In the genomic region with DNA sequence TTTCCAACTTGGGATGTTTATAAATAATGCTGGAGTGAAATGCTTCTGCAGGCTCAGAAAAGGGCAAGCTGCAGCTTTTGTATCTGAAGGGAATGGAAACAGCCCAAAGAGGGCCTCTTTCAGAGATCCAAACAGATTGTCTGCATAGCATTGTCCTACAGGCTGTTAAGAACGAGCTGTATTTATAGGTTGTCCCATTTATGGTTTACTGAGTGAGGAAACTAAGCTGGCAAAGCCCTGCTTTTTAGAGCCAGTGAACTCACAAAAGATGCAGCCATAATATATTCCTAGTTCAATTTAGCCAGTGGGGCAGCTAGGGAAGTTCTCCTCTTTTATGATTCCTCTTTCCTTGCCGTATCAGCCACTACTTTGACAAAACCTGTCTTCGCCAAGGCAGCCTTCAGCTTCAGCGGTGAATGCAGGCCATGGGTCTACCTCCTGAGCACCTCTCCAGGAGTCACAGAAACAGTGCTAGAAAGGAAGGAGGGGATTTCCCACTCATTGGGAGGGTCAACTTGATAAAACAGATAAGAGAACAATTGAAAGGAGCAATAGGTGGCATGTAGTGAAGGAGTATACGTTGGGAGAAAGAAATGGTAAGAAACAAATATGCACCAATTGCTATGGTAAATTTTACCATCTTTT, we compare ENCODE assay signal across 1 cellular context.
TF ChIP-seq lines count a peak whose summit lies in the region.

No MANE protein-coding gene starts in this region.

TF ChIP-seq in H1, 55 proteins besides CTCF, POLR2A, EP300 and RAD21:
- TF ChIP-seq PHF8 (conservative IDR thresholded peaks at IDR 0.05; ENCODE audit: low read depth, low read length) (no peak), FOSL1 (IDR thresholded peaks at IDR 0.05; ENCODE audit: insufficient read depth, low read depth, low read length) (no peak), JUND (IDR thresholded peaks at IDR 0.05; ENCODE audit: low read length) (no peak), SP1 (IDR thresholded peaks at IDR 0.05; ENCODE audit: low read depth, low read length) (no peak), RNF2 (IDR thresholded peaks at IDR 0.05; ENCODE audit: borderline replicate concordance, low read depth, low read length, missing control alignments, poor library complexity, severe bottlenecking) (no peak), SRF (IDR thresholded peaks at IDR 0.05; ENCODE audit: low read depth, low read length) (no peak), TAF7 (optimal IDR thresholded peaks at IDR 0.05; ENCODE audit: borderline replicate concordance, low read depth, low read length) (no peak)
- TF ChIP-seq, protein P1, sequence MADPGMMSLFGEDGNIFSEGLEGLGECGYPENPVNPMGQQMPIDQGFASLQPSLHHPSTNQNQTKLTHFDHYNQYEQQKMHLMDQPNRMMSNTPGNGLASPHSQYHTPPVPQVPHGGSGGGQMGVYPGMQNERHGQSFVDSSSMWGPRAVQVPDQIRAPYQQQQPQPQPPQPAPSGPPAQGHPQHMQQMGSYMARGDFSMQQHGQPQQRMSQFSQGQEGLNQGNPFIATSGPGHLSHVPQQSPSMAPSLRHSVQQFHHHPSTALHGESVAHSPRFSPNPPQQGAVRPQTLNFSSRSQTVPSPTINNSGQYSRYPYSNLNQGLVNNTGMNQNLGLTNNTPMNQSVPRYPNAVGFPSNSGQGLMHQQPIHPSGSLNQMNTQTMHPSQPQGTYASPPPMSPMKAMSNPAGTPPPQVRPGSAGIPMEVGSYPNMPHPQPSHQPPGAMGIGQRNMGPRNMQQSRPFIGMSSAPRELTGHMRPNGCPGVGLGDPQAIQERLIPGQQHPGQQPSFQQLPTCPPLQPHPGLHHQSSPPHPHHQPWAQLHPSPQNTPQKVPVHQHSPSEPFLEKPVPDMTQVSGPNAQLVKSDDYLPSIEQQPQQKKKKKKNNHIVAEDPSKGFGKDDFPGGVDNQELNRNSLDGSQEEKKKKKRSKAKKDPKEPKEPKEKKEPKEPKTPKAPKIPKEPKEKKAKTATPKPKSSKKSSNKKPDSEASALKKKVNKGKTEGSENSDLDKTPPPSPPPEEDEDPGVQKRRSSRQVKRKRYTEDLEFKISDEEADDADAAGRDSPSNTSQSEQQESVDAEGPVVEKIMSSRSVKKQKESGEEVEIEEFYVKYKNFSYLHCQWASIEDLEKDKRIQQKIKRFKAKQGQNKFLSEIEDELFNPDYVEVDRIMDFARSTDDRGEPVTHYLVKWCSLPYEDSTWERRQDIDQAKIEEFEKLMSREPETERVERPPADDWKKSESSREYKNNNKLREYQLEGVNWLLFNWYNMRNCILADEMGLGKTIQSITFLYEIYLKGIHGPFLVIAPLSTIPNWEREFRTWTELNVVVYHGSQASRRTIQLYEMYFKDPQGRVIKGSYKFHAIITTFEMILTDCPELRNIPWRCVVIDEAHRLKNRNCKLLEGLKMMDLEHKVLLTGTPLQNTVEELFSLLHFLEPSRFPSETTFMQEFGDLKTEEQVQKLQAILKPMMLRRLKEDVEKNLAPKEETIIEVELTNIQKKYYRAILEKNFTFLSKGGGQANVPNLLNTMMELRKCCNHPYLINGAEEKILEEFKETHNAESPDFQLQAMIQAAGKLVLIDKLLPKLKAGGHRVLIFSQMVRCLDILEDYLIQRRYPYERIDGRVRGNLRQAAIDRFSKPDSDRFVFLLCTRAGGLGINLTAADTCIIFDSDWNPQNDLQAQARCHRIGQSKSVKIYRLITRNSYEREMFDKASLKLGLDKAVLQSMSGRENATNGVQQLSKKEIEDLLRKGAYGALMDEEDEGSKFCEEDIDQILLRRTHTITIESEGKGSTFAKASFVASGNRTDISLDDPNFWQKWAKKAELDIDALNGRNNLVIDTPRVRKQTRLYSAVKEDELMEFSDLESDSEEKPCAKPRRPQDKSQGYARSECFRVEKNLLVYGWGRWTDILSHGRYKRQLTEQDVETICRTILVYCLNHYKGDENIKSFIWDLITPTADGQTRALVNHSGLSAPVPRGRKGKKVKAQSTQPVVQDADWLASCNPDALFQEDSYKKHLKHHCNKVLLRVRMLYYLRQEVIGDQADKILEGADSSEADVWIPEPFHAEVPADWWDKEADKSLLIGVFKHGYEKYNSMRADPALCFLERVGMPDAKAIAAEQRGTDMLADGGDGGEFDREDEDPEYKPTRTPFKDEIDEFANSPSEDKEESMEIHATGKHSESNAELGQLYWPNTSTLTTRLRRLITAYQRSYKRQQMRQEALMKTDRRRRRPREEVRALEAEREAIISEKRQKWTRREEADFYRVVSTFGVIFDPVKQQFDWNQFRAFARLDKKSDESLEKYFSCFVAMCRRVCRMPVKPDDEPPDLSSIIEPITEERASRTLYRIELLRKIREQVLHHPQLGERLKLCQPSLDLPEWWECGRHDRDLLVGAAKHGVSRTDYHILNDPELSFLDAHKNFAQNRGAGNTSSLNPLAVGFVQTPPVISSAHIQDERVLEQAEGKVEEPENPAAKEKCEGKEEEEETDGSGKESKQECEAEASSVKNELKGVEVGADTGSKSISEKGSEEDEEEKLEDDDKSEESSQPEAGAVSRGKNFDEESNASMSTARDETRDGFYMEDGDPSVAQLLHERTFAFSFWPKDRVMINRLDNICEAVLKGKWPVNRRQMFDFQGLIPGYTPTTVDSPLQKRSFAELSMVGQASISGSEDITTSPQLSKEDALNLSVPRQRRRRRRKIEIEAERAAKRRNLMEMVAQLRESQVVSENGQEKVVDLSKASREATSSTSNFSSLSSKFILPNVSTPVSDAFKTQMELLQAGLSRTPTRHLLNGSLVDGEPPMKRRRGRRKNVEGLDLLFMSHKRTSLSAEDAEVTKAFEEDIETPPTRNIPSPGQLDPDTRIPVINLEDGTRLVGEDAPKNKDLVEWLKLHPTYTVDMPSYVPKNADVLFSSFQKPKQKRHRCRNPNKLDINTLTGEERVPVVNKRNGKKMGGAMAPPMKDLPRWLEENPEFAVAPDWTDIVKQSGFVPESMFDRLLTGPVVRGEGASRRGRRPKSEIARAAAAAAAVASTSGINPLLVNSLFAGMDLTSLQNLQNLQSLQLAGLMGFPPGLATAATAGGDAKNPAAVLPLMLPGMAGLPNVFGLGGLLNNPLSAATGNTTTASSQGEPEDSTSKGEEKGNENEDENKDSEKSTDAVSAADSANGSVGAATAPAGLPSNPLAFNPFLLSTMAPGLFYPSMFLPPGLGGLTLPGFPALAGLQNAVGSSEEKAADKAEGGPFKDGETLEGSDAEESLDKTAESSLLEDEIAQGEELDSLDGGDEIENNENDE (IDR thresholded peaks at IDR 0.05; ENCODE audit: insufficient replicate concordance, low read length): no peak
